Comparison of ENCODE assay signal across 17 cellular contexts in genomic region chr14:62428429-62429203, GRCh38.
DNase-seq lines count a peak whose midpoint lies in the region; ATAC-seq, FAIRE-seq and TF ChIP-seq lines count a peak whose summit lies in the region.
"Had no signal": no experiment of that assay in that cellular context is flagged by ENCODE, and none has a peak within 500 bp of the region (broad histone marks: within the 10 kb centered on the region; RNA-seq: fewer than 3 reads in every experiment).

No MANE protein-coding gene starts in this region.

- H2AK5ac ChIP-seq in trophoblast cell (ENCODE audit: low read length): no peak overlapping the region

- no peak overlapping the region for H3K4me2 ChIP-seq in trophoblast cell (ENCODE audit: low read length)
- H3K4me2 ChIP-seq: BLaER1 had no signal

- no peak overlapping the region for H3K18ac ChIP-seq in trophoblast cell (ENCODE audit: low read length)

- H3K27me3 ChIP-seq in esophagus (ENCODE audit: control insufficient read depth in 1 of 2, insufficient read depth in 2 of 2, low read length in 2 of 2) (no peaks in the 10 kb centered on the region), trophoblast cell (ENCODE audit: insufficient read depth, low read length) (no peaks in the 10 kb centered on the region)
- H3K27me3 ChIP-seq: BLaER1 had no signal

- DNase-seq in H54 (ENCODE audit: insufficient read length, low spot score) (no peak), SW 1271 (lab: John Stamatoyannopoulos, UW) (peak; percentile 7 to 30), trophoblast cell (peak; percentile 38 to 70), omental fat pad (ENCODE audit: low spot score) (no peak), epidermal melanocyte (ENCODE audit: insufficient read length, low spot score) (no peak), NCI-H187 treated with DMSO at 0.1 percent for 48 hours (lab: John Stamatoyannopoulos, UW) (no peak)
- DNase-seq: anterior cingulate cortex; left ventricle myocardium inferior; naive thymus-derived CD4-positive, alpha-beta T cell; NCI-H524 treated with DMSO at 0.1 percent for 48 hours; psoas muscle; T-cell had no signal

- no peak overlapping the region for H3K4ac ChIP-seq in trophoblast cell (ENCODE audit: low read depth, low read length)

- H3K9ac ChIP-seq in trophoblast cell (ENCODE audit: low read length): no peak overlapping the region
- H3K9ac ChIP-seq: BLaER1 had no signal

- H3K27ac ChIP-seq in esophagus (ENCODE audit: low read depth in 2 of 2, low read length in 1 of 2): peak overlapping the region; percentile 41 to 61
- H3K27ac ChIP-seq in trophoblast cell (ENCODE audit: low read depth, low read length): peak overlapping the region; percentile 22
- H3K27ac ChIP-seq: BLaER1, left ventricle myocardium inferior, psoas muscle, VCaP had no signal

- H3K14ac ChIP-seq in trophoblast cell (ENCODE audit: low read length): no peak overlapping the region

- no peaks in the 10 kb centered on the region for H3K79me2 ChIP-seq in trophoblast cell (ENCODE audit: control insufficient read depth, insufficient read depth, low read length, poor library complexity)

- H3K9me3 ChIP-seq in esophagus (ENCODE audit: control insufficient read depth in 2 of 2, insufficient read depth in 1 of 2, low read depth in 1 of 2, low read length in 1 of 2): peaks cover 0 to 4% of the 10 kb centered on the region in 2 donors
- no peaks in the 10 kb centered on the region for H3K9me3 ChIP-seq in trophoblast cell (ENCODE audit: insufficient read depth, low read depth, low read length)

- TF ChIP-seq POLR2A in H54 (IDR thresholded peaks at IDR 0.05; ENCODE audit: low read depth, low read length): no peak

- H3K4me1 ChIP-seq in esophagus (ENCODE audit: control insufficient read depth in 2 of 2, insufficient read depth in 2 of 2, low read length in 1 of 2) (no peaks in the 10 kb centered on the region), trophoblast cell (ENCODE audit: control insufficient read depth in 1 of 2, insufficient read depth in 2 of 2, low read length in 2 of 2) (no peaks in the 10 kb centered on the region)
- H3K4me1 ChIP-seq: BLaER1, left ventricle myocardium inferior, psoas muscle had no signal

- peak overlapping the region; percentile 84 for H2BK12ac ChIP-seq in trophoblast cell (ENCODE audit: low read length)

- no peak overlapping the region for H4K12ac ChIP-seq in trophoblast cell (ENCODE audit: low read depth, low read length)

- ATAC-seq in omental fat pad (ENCODE audit: low FRiP score): no peak
- no peak for ATAC-seq in HG03565 (IDR thresholded peaks at IDR 0.05; ENCODE audit: unreplicated experiment)
- ATAC-seq: activated T-helper 17 cell treated with anti-CD3 and anti-CD28 coated beads, Interleukin-2, amount 50 U/mL, for 72 hours; naive thymus-derived CD4-positive, alpha-beta T cell; psoas muscle; T-cell had no signal

- H4K91ac ChIP-seq in trophoblast cell (ENCODE audit: low read depth, low read length): no peak overlapping the region

- peak; percentile 27 for FAIRE-seq in H54 (lab: Jason Lieb, UNC)

- H4K8ac ChIP-seq in trophoblast cell (ENCODE audit: low read depth, low read length): no peak overlapping the region

- peaks cover 3% of the 10 kb centered on the region for H3K79me1 ChIP-seq in trophoblast cell (ENCODE audit: low read length)

- peak overlapping the region; percentile 84 for H2BK5ac ChIP-seq in trophoblast cell (ENCODE audit: low read depth, low read length, poor library complexity)

- TF ChIP-seq CTCF in omental fat pad (IDR thresholded peaks at IDR 0.05): no peak

- 54 to 58% methylated on average over 5 of the region's 5 CpGs for WGBS in esophagus, 2 donors
- no CpG with 5 or more reads among the region's 5 CpGs for WGBS in trophoblast cell (ENCODE audit: extremely low coverage, insufficient coverage, insufficient read length)

- H3K36me3 ChIP-seq in esophagus (ENCODE audit: control insufficient read depth in 2 of 2, insufficient read depth in 2 of 2, low read length in 1 of 2) (no peaks in the 10 kb centered on the region), trophoblast cell (ENCODE audit: control insufficient read depth in 1 of 2, insufficient read depth in 2 of 2, low read length in 2 of 2) (no peaks in the 10 kb centered on the region)
- H3K36me3 ChIP-seq: BLaER1, left ventricle myocardium inferior had no signal

- peak overlapping the region; percentile 80 for H2BK120ac ChIP-seq in trophoblast cell (ENCODE audit: insufficient read depth, low read length, poor library complexity)

- no peak overlapping the region for H3K23ac ChIP-seq in trophoblast cell (ENCODE audit: low read length)

- no peak overlapping the region for H3K4me3 ChIP-seq in esophagus (ENCODE audit: low read depth in 1 of 2, low read length in 2 of 2)
- H3K4me3 ChIP-seq in trophoblast cell (ENCODE audit: low read depth, low read length): no peak overlapping the region
- H3K4me3 ChIP-seq: BLaER1, left ventricle myocardium inferior, psoas muscle had no signal

- no peak overlapping the region for H2AFZ ChIP-seq in trophoblast cell (ENCODE audit: insufficient read depth, low read length, poor library complexity)

Comparison
In these comparisons a context has a peak if more than half of its experiments do, and no peak if none do; other contexts are left out.
1. DNase-seq: peak in SW 1271 (2 of 2) and trophoblast cell (2 of 2); none in H54 (single experiment), omental fat pad (single experiment), epidermal melanocyte (single experiment) and NCI-H187 treated with DMSO at 0.1 percent for 48 hours (single experiment).